Comparison of ENCODE assay signal across 21 cellular contexts in genomic region chr2:27271631-27272340, GRCh38. TPM values are rescaled to one million over a fixed set of nuclear protein-coding genes. Genes with fewer than 3 reads are reported as not detected.
DNase-seq lines count a peak whose midpoint lies in the region; ATAC-seq, FAIRE-seq and TF ChIP-seq lines count a peak whose summit lies in the region.
"Had no signal": no experiment of that assay in that cellular context is flagged by ENCODE, and none has a peak within 500 bp of the region (broad histone marks: within the 10 kb centered on the region; RNA-seq: fewer than 3 reads in every experiment).

No MANE protein-coding gene starts in this region.

- in situ Hi-C loops in HepG2 (cut with HindIII; ENCODE audit: extremely low pct_ligation_motif_present, low pct_unique_long_range_greater_than_20kb): no loop called here

- H3K9ac ChIP-seq in HepG2 (ENCODE audit: insufficient read depth, low read depth, low read length): no peak overlapping the region
- H3K9ac ChIP-seq: KMS-11 had no signal

- no peak overlapping the region for H3K4me3 ChIP-seq in HepG2 (replicated peaks in 1 of 3; ENCODE audit: insufficient read depth in 1 of 3, low read depth in 2 of 3, low read length in 3 of 3)
- H3K4me3 ChIP-seq in right lobe of liver: no peak overlapping the region
- H3K4me3 ChIP-seq in heart left ventricle: no peak overlapping the region
- H3K4me3 ChIP-seq in testis: no peak overlapping the region
- H3K4me3 ChIP-seq: GM23338, Peyer's patch had no signal

- H3K4me1 Mint-ChIP-seq in stimulated activated naive CD8-positive, alpha-beta T cell treated with anti-CD3 and anti-CD28 coated beads, Interleukin-15, amount 100 ng/mL, for 72 hours: no peaks in the 10 kb centered on the region

- H3K4me1 ChIP-seq in HepG2 (ENCODE audit: insufficient read depth, low read length): peaks cover 12% of the 10 kb centered on the region; the same call in 1 of the 2 replicates
- peaks cover 0 to 6% (median 0%) of the 10 kb centered on the region in 4 donors for H3K4me1 ChIP-seq in right lobe of liver
- H3K4me1 ChIP-seq in heart left ventricle: peaks cover 0 to 38% (median 5%) of the 10 kb centered on the region in 12 donors
- peaks cover 36% of the 10 kb centered on the region for H3K4me1 ChIP-seq in testis
- H3K4me1 ChIP-seq: Peyer's patch had no signal

- BruUV-seq in HepG2 (replicated peaks; lab: Mats Ljungman, UMichigan): no TSS peak

- no peaks in the 10 kb centered on the region for H4K20me1 ChIP-seq in HepG2 (ENCODE audit: insufficient read depth, low read length)

- no peaks in the 10 kb centered on the region for H3K79me2 ChIP-seq in HepG2 (ENCODE audit: insufficient read depth, low read length)

- H3K4me3 Mint-ChIP-seq in stimulated activated naive CD8-positive, alpha-beta T cell treated with anti-CD3 and anti-CD28 coated beads, Interleukin-15, amount 100 ng/mL, for 72 hours: no peak overlapping the region
- H3K4me3 Mint-ChIP-seq: GM23338, HFFc6 had no signal

- no peak for TF ChIP-seq RAD21 in HepG2 (CRISPR knock-in tag; IDR thresholded peaks at IDR 0.05)

- peak; percentile 23 for FAIRE-seq in HepG2 (lab: Jason Lieb, UNC)

- intact Hi-C loops in HepG2 (cut with micrococcal nuclease; ENCODE audit: unreplicated experiment): no loop called here
- intact Hi-C loops in right lobe of liver (cut with DNase I): loop anchor here (10.0 kb wide), 2 partner anchors 137 to 177 kb away; partner anchors contain the start of genes PREB (in 1 of the 2) and PRR30 (in 1 of the 2)
- intact Hi-C loops in heart left ventricle (cut with DNase I): loop anchor here in 2 of 10 donors (10.0 kb wide), 2 partner anchors 307 to 317 kb away; no protein-coding TSS in a partner anchor
- intact Hi-C loops in testis (cut with DNase I; ENCODE audit: low total_unique reads): no loop called here

- TF ChIP-seq CTCF in HepG2 (CRISPR knock-in tag; IDR thresholded peaks at IDR 0.05) (no peak), right lobe of liver (IDR thresholded peaks at IDR 0.05) (no peak), heart left ventricle (IDR thresholded peaks at IDR 0.05) (no peak), testis (IDR thresholded peaks at IDR 0.05) (no peak)

- CTCF ChIA-PET in HepG2 (lab: Yijun Ruan, JAX; ENCODE audit: low intra/inter-chr PET ratio, low total read pairs): no interaction called here

- no peak overlapping the region for H3K4me2 ChIP-seq in HepG2 (ENCODE audit: low read depth, low read length)
- H3K4me2 ChIP-seq: GM23338, KMS-11 had no signal

- peaks cover 7 to 66% of the 10 kb centered on the region in 2 experiments for H3K27me3 ChIP-seq in HepG2 (ENCODE audit: control insufficient read depth in 1 of 2, insufficient read depth in 2 of 2, low read length in 2 of 2)
- no peaks in the 10 kb centered on the region for H3K27me3 ChIP-seq in right lobe of liver
- H3K27me3 ChIP-seq in heart left ventricle: peaks cover 0 to 11% (median 0%) of the 10 kb centered on the region in 9 donors
- H3K27me3 ChIP-seq in testis: no peaks in the 10 kb centered on the region
- H3K27me3 ChIP-seq: Peyer's patch had no signal

- H3K9me3 Mint-ChIP-seq in stimulated activated naive CD8-positive, alpha-beta T cell treated with anti-CD3 and anti-CD28 coated beads, Interleukin-15, amount 100 ng/mL, for 72 hours: no peaks in the 10 kb centered on the region
- H3K9me3 Mint-ChIP-seq: HFFc6 had no signal

- H3K27ac ChIP-seq in HepG2 (ENCODE audit: extremely low read length, insufficient read depth, low read length): no peak overlapping the region
- H3K27ac ChIP-seq in right lobe of liver: no peak overlapping the region
- peak overlapping the region; percentile 62 to 91 (median 77) for H3K27ac ChIP-seq in heart left ventricle
- H3K27ac ChIP-seq in testis: peak overlapping the region; percentile 76 to 80
- H3K27ac ChIP-seq: KMS-11, Peyer's patch had no signal

- ATAC-seq in HepG2 (peak; percentile 47), right lobe of liver (no peak), heart left ventricle (peak; percentile 87 to 95 (median 93))
- ATAC-seq in stimulated activated naive CD8-positive, alpha-beta T cell treated with anti-CD3 and anti-CD28 coated beads, Interleukin-15, amount 100 ng/mL, for 72 hours: no peak
- ATAC-seq: GM23338 had no signal

- DNase-seq in HepG2 (ENCODE audit: low spot score): no peak
- DNase-seq in right lobe of liver: no peak
- DNase-seq in heart left ventricle: peak in 3 of 5 donors; percentile 64 to 69 (median 66)
- DNase-seq in testis: peak; percentile 66
- no peak for DNase-seq in NCI-H2107 treated with DMSO at 0.1 percent for 48 hours (lab: John Stamatoyannopoulos, UW; ENCODE audit: unreplicated experiment)
- no peak for DNase-seq in stimulated activated naive CD8-positive, alpha-beta T cell treated with anti-CD3 and anti-CD28 coated beads, Interleukin-15, amount 100 ng/mL, for 72 hours
- DNase-seq: 8988T, C1 segment of cervical spinal cord, DMS 273 treated with DMSO at 0.1 percent for 48 hours, HFFc6, NCI-H1105, NCI-H1694 treated with DMSO at 0.1 percent for 48 hours, NCI-H2171 treated with DMSO at 0.1 percent for 48 hours, NCI-H774, Peyer's patch, SHP77 treated with DMSO at 0.1 percent for 48 hours had no signal

- TF ChIP-seq POLR2A in HepG2 (IDR thresholded peaks at IDR 0.05; ENCODE audit: insufficient read depth in 1 of 2, low read depth in 2 of 2, low read length in 2 of 2): no peak
- no peak for TF ChIP-seq POLR2A in right lobe of liver (IDR thresholded peaks at IDR 0.05)
- TF ChIP-seq POLR2A in heart left ventricle (IDR thresholded peaks at IDR 0.05): peak in 1 of 2 donors; percentile 32
- no peak for TF ChIP-seq POLR2A in testis (IDR thresholded peaks at IDR 0.05)

- H3K27ac Mint-ChIP-seq in stimulated activated naive CD8-positive, alpha-beta T cell treated with anti-CD3 and anti-CD28 coated beads, Interleukin-15, amount 100 ng/mL, for 72 hours: no peak overlapping the region
- H3K27ac Mint-ChIP-seq: GM23338, HFFc6 had no signal

- H3K9me3 ChIP-seq in HepG2 (ENCODE audit: low read length) (no peaks in the 10 kb centered on the region), right lobe of liver (no peaks in the 10 kb centered on the region), heart left ventricle (no peaks in the 10 kb centered on the region), testis (no peaks in the 10 kb centered on the region)
- H3K9me3 ChIP-seq: Peyer's patch had no signal

- H3K36me3 ChIP-seq in HepG2 (replicated peaks in 1 of 2; ENCODE audit: control insufficient read depth in 1 of 2, insufficient read depth in 2 of 2, low read length in 2 of 2): no peaks in the 10 kb centered on the region
- H3K36me3 ChIP-seq in right lobe of liver: no peaks in the 10 kb centered on the region
- no peaks in the 10 kb centered on the region for H3K36me3 ChIP-seq in heart left ventricle
- no peaks in the 10 kb centered on the region for H3K36me3 ChIP-seq in testis (ENCODE audit: low read depth, missing control alignments)
- H3K36me3 ChIP-seq: Peyer's patch had no signal

- H2AFZ ChIP-seq in HepG2 (ENCODE audit: low read length): no peak overlapping the region
- H2AFZ ChIP-seq: GM23338 had no signal

- no peak for TF ChIP-seq EP300 in HepG2 (IDR thresholded peaks at IDR 0.05; ENCODE audit: low read depth in 2 of 2, low read length in 2 of 2)
- no peak for TF ChIP-seq EP300 in HepG2 (CRISPR knock-in tag; IDR thresholded peaks at IDR 0.05; ENCODE audit: borderline replicate concordance)

- H3K27me3 Mint-ChIP-seq in stimulated activated naive CD8-positive, alpha-beta T cell treated with anti-CD3 and anti-CD28 coated beads, Interleukin-15, amount 100 ng/mL, for 72 hours: peaks cover 26% of the 10 kb centered on the region

- POLR2A ChIA-PET in HepG2 (lab: Yijun Ruan, JAX): interaction anchor here (0.7 to 1.7 kb wide), 5 partner anchors 9 to 253 kb away, joined by 3 to 6 read pairs (median 3); partner anchors contain the start of genes ATRAID, SLC30A3 and SLC5A6

- WGBS in HepG2 (ENCODE audit: low lambda C conversion rate): 30% methylated on average over 11 of the region's 11 CpGs
- WGBS in right lobe of liver (ENCODE audit: insufficient coverage, low coverage, low lambda C conversion rate, missing lambda C conversion rate): 73% methylated on average over 8 of the region's 11 CpGs
- WGBS in heart left ventricle, 4 donors: 20 to 30% (median 26%) methylated on average over 11 of the region's 11 CpGs
- WGBS in testis, 2 donors: 36 to 47% methylated on average over 11 of the region's 11 CpGs

RNA-seq across cellular contexts. Expression of gene DNAJC5G, which starts 3.4 kb away (rescaled TPM):
- total RNA-seq in HepG2 (2016; rRNA removed; fragmentation: Illumina TruSeq; extraction: Trizol) (not detected in 2 replicates), right lobe of liver (not detected), heart left ventricle (1 to 10 TPM in 5 of 9 donors, under 1 TPM in 4; 0.36 to 3.3 (median 1.2) TPM), testis (10 to 100 TPM; 37.4 to 57.9 TPM)
- total RNA-seq in HepG2 (2016; cell fraction: cytosol; rRNA removed; fragmentation: Illumina TruSeq; extraction: Trizol; ENCODE audit: low read depth): not detected in 2 replicates
- not detected in 2 replicates for total RNA-seq in HepG2 (2016; cell fraction: insoluble cytoplasmic fraction; rRNA removed; fragmentation: Illumina TruSeq; extraction: Trizol)
- not detected in 2 replicates for total RNA-seq in HepG2 (2016; cell fraction: membrane; rRNA removed; fragmentation: Illumina TruSeq; extraction: Trizol)
- total RNA-seq in HepG2 (2016; cell fraction: nucleus; rRNA removed; fragmentation: Illumina TruSeq; extraction: Trizol): not detected in 2 replicates
- polyA plus RNA-seq in HepG2 (2011; rRNA removed) (0.05 and 0.07 TPM in 2 replicates), heart left ventricle (1 to 10 TPM in 1 of 2 donors, under 1 TPM in 1; 0.11 to 1.8 TPM), testis (ENCODE audit: insufficient read depth, low read depth, low replicate concordance) (65.0 TPM)
- polyA plus RNA-seq in HepG2 (2011; cell fraction: cytosol; rRNA removed): not detected in 2 replicates
- polyA plus RNA-seq in HepG2 (2011; cell fraction: nucleus; rRNA removed): 0.24 and 0.43 TPM in 2 replicates
- polyA plus RNA-seq in HepG2 (2012): 0.17 TPM in 1 of 2 replicates, not detected in the other
- polyA plus RNA-seq in HepG2 (2016; cell fraction: cytosol; fragmentation: Illumina TruSeq; extraction: Trizol; ENCODE audit: low read depth): not detected in 2 replicates
- polyA plus RNA-seq in HepG2 (2016; cell fraction: insoluble cytoplasmic fraction; fragmentation: Illumina TruSeq; extraction: Trizol; ENCODE audit: low read depth): not detected in 2 replicates
- polyA plus RNA-seq in HepG2 (2016; cell fraction: membrane; fragmentation: Illumina TruSeq; extraction: Trizol; ENCODE audit: low read depth): not detected in 2 replicates
- polyA plus RNA-seq in HepG2 (2016; cell fraction: nucleus; fragmentation: Illumina TruSeq; extraction: Trizol; ENCODE audit: insufficient read depth, low read depth): not detected in 2 replicates
- polyA minus RNA-seq in HepG2 (2011; rRNA and poly(A)+ RNA removed; ENCODE audit: low replicate concordance): not detected in 2 replicates
- polyA minus RNA-seq in HepG2 (2011; cell fraction: cytosol; rRNA and poly(A)+ RNA removed): not detected in 2 replicates
- not detected in 2 replicates for polyA minus RNA-seq in HepG2 (2011; cell fraction: nucleus; rRNA and poly(A)+ RNA removed)
- total RNA-seq: Daoy, HFFc6, MCF 10A, NCI-H460 had no signal
- polyA plus RNA-seq: GM23338 had no signal

RNA-seq across cellular contexts. Expression of gene SLC30A3, which starts 8.9 kb away (rescaled TPM):
- 0.38 TPM in 1 of 2 replicates, not detected in the other for total RNA-seq in HepG2 (2016; rRNA removed; fragmentation: Illumina TruSeq; extraction: Trizol)
- 0.20 and 0.26 TPM in 2 replicates for total RNA-seq in HepG2 (2016; cell fraction: cytosol; rRNA removed; fragmentation: Illumina TruSeq; extraction: Trizol; ENCODE audit: low read depth)
- total RNA-seq in HepG2 (2016; cell fraction: insoluble cytoplasmic fraction; rRNA removed; fragmentation: Illumina TruSeq; extraction: Trizol): 0.15 TPM in 1 of 2 replicates, not detected in the other
- total RNA-seq in HepG2 (2016; cell fraction: membrane; rRNA removed; fragmentation: Illumina TruSeq; extraction: Trizol): 0.07 and 0.43 TPM in 2 replicates
- total RNA-seq in HepG2 (2016; cell fraction: nucleus; rRNA removed; fragmentation: Illumina TruSeq; extraction: Trizol): 0.25 and 0.37 TPM in 2 replicates
- 0.79 and 1.0 TPM in 2 replicates for polyA plus RNA-seq in HepG2 (2011; rRNA removed)
- 0.54 and 0.83 TPM in 2 replicates for polyA plus RNA-seq in HepG2 (2011; cell fraction: cytosol; rRNA removed)
- polyA plus RNA-seq in HepG2 (2011; cell fraction: nucleus; rRNA removed): 5.5 and 6.9 TPM in 2 replicates
- polyA plus RNA-seq in HepG2 (2012): 1.1 and 1.2 TPM in 2 replicates
- polyA plus RNA-seq in HepG2 (2016; cell fraction: cytosol; fragmentation: Illumina TruSeq; extraction: Trizol; ENCODE audit: low read depth): 0.17 and 0.28 TPM in 2 replicates
- 0.23 TPM in 1 of 2 replicates, not detected in the other for polyA plus RNA-seq in HepG2 (2016; cell fraction: insoluble cytoplasmic fraction; fragmentation: Illumina TruSeq; extraction: Trizol; ENCODE audit: low read depth)
- 0.19 and 0.29 TPM in 2 replicates for polyA plus RNA-seq in HepG2 (2016; cell fraction: membrane; fragmentation: Illumina TruSeq; extraction: Trizol; ENCODE audit: low read depth)
- polyA plus RNA-seq in HepG2 (2016; cell fraction: nucleus; fragmentation: Illumina TruSeq; extraction: Trizol; ENCODE audit: insufficient read depth, low read depth): 0.96 and 1.8 TPM in 2 replicates
- 1.8 and 2.7 TPM in 2 replicates for polyA minus RNA-seq in HepG2 (2011; rRNA and poly(A)+ RNA removed; ENCODE audit: low replicate concordance)
- polyA minus RNA-seq in HepG2 (2011; cell fraction: cytosol; rRNA and poly(A)+ RNA removed): 0.59 and 0.79 TPM in 2 replicates
- polyA minus RNA-seq in HepG2 (2011; cell fraction: nucleus; rRNA and poly(A)+ RNA removed): 0.50 and 1.3 TPM in 2 replicates
- not detected for total RNA-seq in right lobe of liver
- 10 to 100 TPM in 2 of 9 donors, 1 to 10 TPM in 7; 5.0 to 18.1 (median 9.0) TPM for total RNA-seq in heart left ventricle
- 1 to 10 TPM; 5.6 to 9.2 TPM for polyA plus RNA-seq in heart left ventricle
- total RNA-seq in testis: 100 to 1,000 TPM; 130 to 160 TPM
- 111 TPM for polyA plus RNA-seq in testis (ENCODE audit: insufficient read depth, low read depth, low replicate concordance)
- total RNA-seq: HFFc6, MCF 10A had no signal

RNA-seq across cellular contexts. Expression of gene TRIM54, which starts 10.4 kb away (rescaled TPM):
- total RNA-seq in HepG2 (2016; rRNA removed; fragmentation: Illumina TruSeq; extraction: Trizol): 0.07 TPM in 1 of 2 replicates, not detected in the other
- total RNA-seq in HepG2 (2016; cell fraction: cytosol; rRNA removed; fragmentation: Illumina TruSeq; extraction: Trizol; ENCODE audit: low read depth): not detected in 2 replicates
- 0.12 and 0.19 TPM in 2 replicates for total RNA-seq in HepG2 (2016; cell fraction: insoluble cytoplasmic fraction; rRNA removed; fragmentation: Illumina TruSeq; extraction: Trizol)
- total RNA-seq in HepG2 (2016; cell fraction: membrane; rRNA removed; fragmentation: Illumina TruSeq; extraction: Trizol): 0.07 TPM in 1 of 2 replicates, not detected in the other
- total RNA-seq in HepG2 (2016; cell fraction: nucleus; rRNA removed; fragmentation: Illumina TruSeq; extraction: Trizol): 0.65 TPM in 1 of 2 replicates, not detected in the other
- 0.13 and 0.14 TPM in 2 replicates for polyA plus RNA-seq in HepG2 (2011; rRNA removed)
- polyA plus RNA-seq in HepG2 (2011; cell fraction: cytosol; rRNA removed): 0.12 and 0.23 TPM in 2 replicates
- 0.37 and 0.42 TPM in 2 replicates for polyA plus RNA-seq in HepG2 (2011; cell fraction: nucleus; rRNA removed)
- 0.09 and 0.24 TPM in 2 replicates for polyA plus RNA-seq in HepG2 (2012)
- not detected in 2 replicates for polyA plus RNA-seq in HepG2 (2016; cell fraction: cytosol; fragmentation: Illumina TruSeq; extraction: Trizol; ENCODE audit: low read depth)
- polyA plus RNA-seq in HepG2 (2016; cell fraction: insoluble cytoplasmic fraction; fragmentation: Illumina TruSeq; extraction: Trizol; ENCODE audit: low read depth): 0.20 TPM in 1 of 2 replicates, not detected in the other
- not detected in 2 replicates for polyA plus RNA-seq in HepG2 (2016; cell fraction: membrane; fragmentation: Illumina TruSeq; extraction: Trizol; ENCODE audit: low read depth)
- polyA plus RNA-seq in HepG2 (2016; cell fraction: nucleus; fragmentation: Illumina TruSeq; extraction: Trizol; ENCODE audit: insufficient read depth, low read depth): 0.52 TPM in 1 of 2 replicates, not detected in the other
- 1.4 TPM in 1 of 2 replicates, not detected in the other for polyA minus RNA-seq in HepG2 (2011; rRNA and poly(A)+ RNA removed; ENCODE audit: low replicate concordance)
- not detected in 2 replicates for polyA minus RNA-seq in HepG2 (2011; cell fraction: cytosol; rRNA and poly(A)+ RNA removed)
- not detected in 2 replicates for polyA minus RNA-seq in HepG2 (2011; cell fraction: nucleus; rRNA and poly(A)+ RNA removed)
- under 1 TPM in 2 of 6 experiments, not detected in 4; 0.14 to 0.25 TPM for total RNA-seq in right lobe of liver
- 100 to 1,000 TPM; 175 to 329 (median 241) TPM for total RNA-seq in heart left ventricle
- polyA plus RNA-seq in heart left ventricle: 100 to 1,000 TPM; 128 to 324 TPM
- 10 to 100 TPM; 38.5 to 46.8 TPM for total RNA-seq in testis
- 28.3 TPM for polyA plus RNA-seq in testis (ENCODE audit: insufficient read depth, low read depth, low replicate concordance)
- total RNA-seq: Daoy, HFFc6, MCF 10A had no signal

RNA-seq across cellular contexts. Expression of gene UCN, which starts 36.5 kb away (rescaled TPM):
- total RNA-seq in HepG2 (2016; rRNA removed; fragmentation: Illumina TruSeq; extraction: Trizol): 0.36 and 1.2 TPM in 2 replicates
- total RNA-seq in HepG2 (2016; cell fraction: cytosol; rRNA removed; fragmentation: Illumina TruSeq; extraction: Trizol; ENCODE audit: low read depth): not detected in 2 replicates
- 0.25 and 0.54 TPM in 2 replicates for total RNA-seq in HepG2 (2016; cell fraction: insoluble cytoplasmic fraction; rRNA removed; fragmentation: Illumina TruSeq; extraction: Trizol)
- total RNA-seq in HepG2 (2016; cell fraction: membrane; rRNA removed; fragmentation: Illumina TruSeq; extraction: Trizol): 0.24 and 0.25 TPM in 2 replicates
- 0.53 and 1.4 TPM in 2 replicates for total RNA-seq in HepG2 (2016; cell fraction: nucleus; rRNA removed; fragmentation: Illumina TruSeq; extraction: Trizol)
- polyA plus RNA-seq in HepG2 (2011; rRNA removed): 2.3 and 2.6 TPM in 2 replicates
- 1.3 and 2.9 TPM in 2 replicates for polyA plus RNA-seq in HepG2 (2011; cell fraction: cytosol; rRNA removed)
- 22.6 and 33.5 TPM in 2 replicates for polyA plus RNA-seq in HepG2 (2011; cell fraction: nucleus; rRNA removed)
- polyA plus RNA-seq in HepG2 (2012): 1.8 TPM in 2 replicates
- 0.14 TPM in 1 of 2 replicates, not detected in the other for polyA plus RNA-seq in HepG2 (2016; cell fraction: cytosol; fragmentation: Illumina TruSeq; extraction: Trizol; ENCODE audit: low read depth)
- 0.46 TPM in 1 of 2 replicates, not detected in the other for polyA plus RNA-seq in HepG2 (2016; cell fraction: insoluble cytoplasmic fraction; fragmentation: Illumina TruSeq; extraction: Trizol; ENCODE audit: low read depth)
- 0.25 TPM in 1 of 2 replicates, not detected in the other for polyA plus RNA-seq in HepG2 (2016; cell fraction: membrane; fragmentation: Illumina TruSeq; extraction: Trizol; ENCODE audit: low read depth)
- polyA plus RNA-seq in HepG2 (2016; cell fraction: nucleus; fragmentation: Illumina TruSeq; extraction: Trizol; ENCODE audit: insufficient read depth, low read depth): 2.6 and 2.7 TPM in 2 replicates
- 0.54 and 2.7 TPM in 2 replicates for polyA minus RNA-seq in HepG2 (2011; rRNA and poly(A)+ RNA removed; ENCODE audit: low replicate concordance)
- polyA minus RNA-seq in HepG2 (2011; cell fraction: cytosol; rRNA and poly(A)+ RNA removed): not detected in 2 replicates
- 1.7 and 2.1 TPM in 2 replicates for polyA minus RNA-seq in HepG2 (2011; cell fraction: nucleus; rRNA and poly(A)+ RNA removed)
- 1 to 10 TPM in 5 of 6 experiments, under 1 TPM in 1; 0.88 to 4.3 (median 1.6) TPM for total RNA-seq in right lobe of liver
- total RNA-seq in heart left ventricle: 1 to 10 TPM in 6 of 9 donors, under 1 TPM in 3; 0.60 to 2.5 (median 1.1) TPM
- polyA plus RNA-seq in heart left ventricle: 1 to 10 TPM; 1.3 to 1.4 TPM
- 10 to 100 TPM; 16.2 to 18.8 TPM for total RNA-seq in testis
- 0.75 TPM for polyA plus RNA-seq in testis (ENCODE audit: insufficient read depth, low read depth, low replicate concordance)

RNA-seq across cellular contexts. Expression of gene MPV17, which starts 51.1 kb away (rescaled TPM):
- total RNA-seq in HepG2 (2016; rRNA removed; fragmentation: Illumina TruSeq; extraction: Trizol) (37.0 and 48.9 TPM in 2 replicates), right lobe of liver (10 to 100 TPM; 17.2 to 82.3 (median 30.4) TPM), heart left ventricle (100 to 1,000 TPM in 1 of 9 donors, 10 to 100 TPM in 8; 48.8 to 103 (median 65.7) TPM), testis (10 to 100 TPM; 71.2 to 72.3 TPM)
- total RNA-seq in HepG2 (2016; cell fraction: cytosol; rRNA removed; fragmentation: Illumina TruSeq; extraction: Trizol; ENCODE audit: low read depth): 20.8 and 25.9 TPM in 2 replicates
- 42.7 and 51.6 TPM in 2 replicates for total RNA-seq in HepG2 (2016; cell fraction: insoluble cytoplasmic fraction; rRNA removed; fragmentation: Illumina TruSeq; extraction: Trizol)
- 26.7 and 29.9 TPM in 2 replicates for total RNA-seq in HepG2 (2016; cell fraction: membrane; rRNA removed; fragmentation: Illumina TruSeq; extraction: Trizol)
- 42.0 and 44.6 TPM in 2 replicates for total RNA-seq in HepG2 (2016; cell fraction: nucleus; rRNA removed; fragmentation: Illumina TruSeq; extraction: Trizol)
- polyA plus RNA-seq in HepG2 (2011; rRNA removed) (119 and 129 TPM in 2 replicates), heart left ventricle (100 to 1,000 TPM in 1 of 2 donors, 10 to 100 TPM in 1; 69.3 to 134 TPM), testis (ENCODE audit: insufficient read depth, low read depth, low replicate concordance) (59.5 TPM)
- 118 and 122 TPM in 2 replicates for polyA plus RNA-seq in HepG2 (2011; cell fraction: cytosol; rRNA removed)
- polyA plus RNA-seq in HepG2 (2011; cell fraction: nucleus; rRNA removed): 242 and 245 TPM in 2 replicates
- polyA plus RNA-seq in HepG2 (2012): 63.5 and 90.0 TPM in 2 replicates
- polyA plus RNA-seq in HepG2 (2016; cell fraction: cytosol; fragmentation: Illumina TruSeq; extraction: Trizol; ENCODE audit: low read depth): 24.1 and 27.7 TPM in 2 replicates
- polyA plus RNA-seq in HepG2 (2016; cell fraction: insoluble cytoplasmic fraction; fragmentation: Illumina TruSeq; extraction: Trizol; ENCODE audit: low read depth): 63.3 and 64.7 TPM in 2 replicates
- polyA plus RNA-seq in HepG2 (2016; cell fraction: membrane; fragmentation: Illumina TruSeq; extraction: Trizol; ENCODE audit: low read depth): 36.5 and 39.6 TPM in 2 replicates
- 101 and 104 TPM in 2 replicates for polyA plus RNA-seq in HepG2 (2016; cell fraction: nucleus; fragmentation: Illumina TruSeq; extraction: Trizol; ENCODE audit: insufficient read depth, low read depth)
- polyA minus RNA-seq in HepG2 (2011; rRNA and poly(A)+ RNA removed; ENCODE audit: low replicate concordance): 155 and 173 TPM in 2 replicates
- 37.4 and 40.5 TPM in 2 replicates for polyA minus RNA-seq in HepG2 (2011; cell fraction: cytosol; rRNA and poly(A)+ RNA removed)
- polyA minus RNA-seq in HepG2 (2011; cell fraction: nucleus; rRNA and poly(A)+ RNA removed): 76.9 and 109 TPM in 2 replicates

Comparison
In these comparisons a context has a peak if more than half of its experiments do, and no peak if none do; other contexts are left out.
1. ATAC-seq: peak in HepG2 (single experiment) and heart left ventricle (4 of 4); none in right lobe of liver (0 of 4) and stimulated activated naive CD8-positive, alpha-beta T cell treated with anti-CD3 and anti-CD28 coated beads, Interleukin-15, amount 100 ng/mL, for 72 hours (single experiment).
2. intact Hi-C loops: an anchor here in right lobe of liver (10.0 kb wide); none called in HepG2 and testis.
3. DNase-seq: peak in heart left ventricle (3 of 5) and testis (single experiment); none in HepG2 (single experiment), right lobe of liver (0 of 3), NCI-H2107 treated with DMSO at 0.1 percent for 48 hours (single experiment) and stimulated activated naive CD8-positive, alpha-beta T cell treated with anti-CD3 and anti-CD28 coated beads, Interleukin-15, amount 100 ng/mL, for 72 hours (0 of 2).
4. H3K27ac ChIP-seq: peak in heart left ventricle (12 of 12) and testis (2 of 2); none in HepG2 (single experiment) and right lobe of liver (0 of 3).
5. RNA of gene DNAJC5G, which starts 3.4 kb away (total RNA-seq): 37.4 to 57.9 TPM in testis; 0.36 to 3.3 TPM in heart left ventricle, not detected in HepG2 and not detected in right lobe of liver; every median in the first group is over 4 times any median in the second.
6. RNA of gene SLC30A3, which starts 8.9 kb away (total RNA-seq): 130 to 160 TPM in testis; 5.0 to 18.1 TPM in heart left ventricle, 0.07 to 0.43 TPM in HepG2 and not detected in right lobe of liver; every median in the first group is over 4 times any median in the second.
7. RNA of gene TRIM54, which starts 10.4 kb away (total RNA-seq): 175 to 329 TPM in heart left ventricle and 38.5 to 46.8 TPM in testis; 0.07 to 0.65 TPM in HepG2 and 0.14 to 0.25 TPM in right lobe of liver; every median in the first group is over 10 times any median in the second.